In the genomic region with DNA sequence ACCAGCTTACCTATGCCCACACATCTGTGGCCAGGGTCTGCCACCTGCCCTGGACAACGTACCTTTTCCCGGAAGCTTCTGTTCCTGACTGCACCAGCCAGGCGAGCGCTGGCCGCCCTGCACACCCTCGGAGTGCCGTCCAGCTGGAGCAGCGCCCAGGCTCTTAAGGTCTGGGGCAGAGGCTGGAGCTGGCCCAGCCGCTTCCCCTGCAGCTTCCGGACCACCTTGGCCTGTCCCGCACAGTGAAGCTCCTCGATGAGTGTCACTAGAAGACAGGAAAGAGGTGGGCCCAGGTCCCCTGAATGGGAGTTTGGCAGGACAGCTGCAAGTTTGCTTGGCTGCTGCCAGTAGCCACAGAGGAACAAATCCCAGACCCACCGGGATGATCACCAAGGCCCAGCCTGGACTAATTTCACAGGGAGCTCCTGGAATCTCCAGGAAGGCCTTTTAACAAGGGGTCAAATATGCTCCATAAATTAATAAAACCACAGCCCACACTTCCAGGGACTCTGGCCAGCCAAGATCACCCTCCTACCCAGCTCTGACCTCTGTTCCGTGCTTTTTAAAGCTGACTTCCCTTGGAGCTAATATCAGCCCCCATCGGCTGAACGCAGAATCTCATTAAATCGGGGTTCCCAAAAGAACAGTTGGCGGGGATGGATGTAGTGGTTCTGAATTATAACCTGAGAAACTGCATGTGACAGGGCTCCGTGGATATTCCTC, we compare ENCODE assay signal across 17 cellular contexts.
A peak's percentile ranks its signal among the peaks of the same experiment; 100 is the strongest.
DNase-seq lines count a peak whose midpoint lies in the region; ATAC-seq and TF ChIP-seq lines count a peak whose summit lies in the region.
"Had no signal": no experiment of that assay in that cellular context is flagged by ENCODE, and none has a peak within 500 bp of the region (broad histone marks: within the 10 kb centered on the region; RNA-seq: fewer than 3 reads in every experiment).

No MANE protein-coding gene starts in this region.

- H3K4me3 ChIP-seq in fibroblast of mammary gland (ENCODE audit: control insufficient read depth, low read depth, low read length): no peak overlapping the region

- no peak for ATAC-seq in activated naive CD4-positive, alpha-beta T cell treated with anti-CD3 and anti-CD28 coated beads, Interleukin-2, amount 50 U/mL, for 72 hours
- ATAC-seq in HG02678 (IDR thresholded peaks at IDR 0.05; ENCODE audit: unreplicated experiment): no peak
- ATAC-seq: natural killer cell treated with Interleukin-12 subunit alpha and Interleukin-12 subunit beta and Interleukin-15 and Interleukin-18, amount 100 ng/mL, for 72 hours; stimulated activated memory B cell treated with anti-CD40 and anti-IgM and Interleukin-4, amounts not matched to agents 10 μg/mL and 1 μg/mL and 100 μg/mL, for 72 hours had no signal

- peak overlapping the region; percentile 32 to 65 for H3K27ac Mint-ChIP-seq in activated naive CD4-positive, alpha-beta T cell treated with anti-CD3 and anti-CD28 coated beads, Interleukin-2, amount 50 U/mL, for 72 hours
- H3K27ac Mint-ChIP-seq: natural killer cell treated with Interleukin-12 subunit alpha and Interleukin-12 subunit beta and Interleukin-15 and Interleukin-18, amount 100 ng/mL, for 72 hours; stimulated activated memory B cell treated with anti-CD40 and anti-IgM and Interleukin-4, amounts not matched to agents 10 μg/mL and 1 μg/mL and 100 μg/mL, for 72 hours had no signal

- no peaks in the 10 kb centered on the region for H3K9me3 Mint-ChIP-seq in activated naive CD4-positive, alpha-beta T cell treated with anti-CD3 and anti-CD28 coated beads, Interleukin-2, amount 50 U/mL, for 72 hours
- H3K9me3 Mint-ChIP-seq: natural killer cell treated with Interleukin-12 subunit alpha and Interleukin-12 subunit beta and Interleukin-15 and Interleukin-18, amount 100 ng/mL, for 72 hours; stimulated activated memory B cell treated with anti-CD40 and anti-IgM and Interleukin-4, amounts not matched to agents 10 μg/mL and 1 μg/mL and 100 μg/mL, for 72 hours had no signal

- H3K36me3 Mint-ChIP-seq in activated naive CD4-positive, alpha-beta T cell treated with anti-CD3 and anti-CD28 coated beads, Interleukin-2, amount 50 U/mL, for 72 hours: peaks cover 0 to 6% of the 10 kb centered on the region in 2 donors
- H3K36me3 Mint-ChIP-seq: natural killer cell treated with Interleukin-12 subunit alpha and Interleukin-12 subunit beta and Interleukin-15 and Interleukin-18, amount 100 ng/mL, for 72 hours had no signal

- no peak for TF ChIP-seq CTCF in fibroblast of mammary gland (conservative IDR thresholded peaks at IDR 0.05; ENCODE audit: control insufficient read depth, insufficient read depth, low read depth, low read length)

- DNase-seq in activated naive CD4-positive, alpha-beta T cell treated with anti-CD3 and anti-CD28 coated beads, Interleukin-2, amount 50 U/mL, for 72 hours (ENCODE audit: low spot score in 2 of 2): no peak
- no peak for DNase-seq in activated naive CD4-positive, alpha-beta T cell treated with Interleukin-2 at 50 U/mL for 16 hours
- DNase-seq in fibroblast of mammary gland (ENCODE audit: low read depth): peak; percentile 33
- peak; percentile 70 to 71 for DNase-seq in lung microvascular endothelial cell (ENCODE audit: low read depth in 2 of 2)
- no peak for DNase-seq in SKM-1 (lab: John Stamatoyannopoulos, UW; ENCODE audit: unreplicated experiment)
- no peak for DNase-seq in CD1c-positive myeloid dendritic cell (ENCODE audit: extremely low spot score)
- no peak for DNase-seq in medulla oblongata (ENCODE audit: extremely low spot score)
- DNase-seq: ACHN; activated CD4-positive, alpha-beta T cell treated with anti-CD3 and anti-CD28 coated beads for 48 hours; activated T-cell treated with anti-CD3 and anti-CD28 coated beads, Interleukin-2, amount 50 U/mL, for 48 hours; HCEC 1CT; NCI-H146; stimulated activated CD4-positive, alpha-beta T cell treated with anti-CD3 and anti-CD28 coated beads, Interleukin-4, amount 100 ng/mL, for 4 hours; T-helper 2 cell had no signal

Comparison
In these comparisons a context has a peak if more than half of its experiments do, and no peak if none do; other contexts are left out.
1. DNase-seq: peak in fibroblast of mammary gland (single experiment) and lung microvascular endothelial cell (2 of 2); none in activated naive CD4-positive, alpha-beta T cell treated with anti-CD3 and anti-CD28 coated beads, Interleukin-2, amount 50 U/mL, for 72 hours (0 of 2), activated naive CD4-positive, alpha-beta T cell treated with Interleukin-2 at 50 U/mL for 16 hours (single experiment), SKM-1 (single experiment), CD1c-positive myeloid dendritic cell (single experiment) and medulla oblongata (single experiment).